8 cellular contexts compared by ENCODE assay signal in genomic region chr3:51434746-51435323, GRCh38. TPM values are rescaled to one million over a fixed set of nuclear protein-coding genes. Genes with fewer than 3 reads are reported as not detected.
DNase-seq lines count a peak whose midpoint lies in the region; ATAC-seq and TF ChIP-seq lines count a peak whose summit lies in the region.

No MANE protein-coding gene starts in this region.

- no peak for TF ChIP-seq EP300 in upper lobe of left lung (IDR thresholded peaks at IDR 0.05)

- no peaks in the 10 kb centered on the region for H3K27me3 Mint-ChIP-seq in nephron (ENCODE audit: low read depth)

- CTCF ChIA-PET in AG04450 (lab: Charles Lee): interaction anchor here (0.5 to 2.6 kb wide), 13 partner anchors 9 to 492 kb away, joined by 3 to 13 read pairs (median 5); partner anchors contain the start of gene DCAF1

- H3K27ac ChIP-seq in AG04450 (ENCODE audit: low read depth, low read length) (no peak overlapping the region), upper lobe of left lung (no peak overlapping the region)

- H3K4me1 Mint-ChIP-seq in nephron: no peaks in the 10 kb centered on the region

- peak; percentile 68 for TF ChIP-seq CTCF in AG04450 (IDR thresholded peaks at IDR 0.05; ENCODE audit: low read depth, low read length)
- peak; percentile 78 for TF ChIP-seq CTCF in GM12875 (IDR thresholded peaks at IDR 0.05; ENCODE audit: borderline replicate concordance, insufficient read depth, low read depth, low read length)
- peak; percentile 43 to 58 (median 54) for TF ChIP-seq CTCF in nephron (IDR thresholded peaks at IDR 0.05; ENCODE audit: unreplicated experiment in 3 of 3)
- TF ChIP-seq CTCF in upper lobe of left lung (IDR thresholded peaks at IDR 0.05): peak in 5 of 6 experiments; percentile 40 to 55 (median 43)

- H3K9me3 ChIP-seq in AG04450 (ENCODE audit: control insufficient read depth, insufficient read depth, low read length) (no peaks in the 10 kb centered on the region; the same call in 1 of the 2 replicates), upper lobe of left lung (no peaks in the 10 kb centered on the region)

- no peaks in the 10 kb centered on the region for H3K9me3 Mint-ChIP-seq in nephron

- peak; percentile 79 for ATAC-seq in esophagus mucosa
- ATAC-seq in upper lobe of left lung (ENCODE audit: low FRiP score in 2 of 2): peak; percentile 73 to 83
- ATAC-seq in HG02588 (IDR thresholded peaks at IDR 0.05; ENCODE audit: unreplicated experiment): no peak

- H3K36me3 Mint-ChIP-seq in nephron (ENCODE audit: low read depth): peaks cover 27% of the 10 kb centered on the region

- DNase-seq in AG04450 (ENCODE audit: low read depth, low spot score) (no peak), NCI-H1694 treated with DMSO at 0.1 percent for 48 hours (lab: John Stamatoyannopoulos, UW) (peak; percentile 11), upper lobe of left lung (peak in 1 of 2 donors; percentile 51)
- peak; percentile 34 for DNase-seq in activated CD4-positive, alpha-beta T cell treated with anti-CD3 and anti-CD28 coated beads, Interleukin-2, amount 50 U/mL, for 1 hour

- no peak overlapping the region for H3K27ac Mint-ChIP-seq in nephron

- H3K27me3 ChIP-seq in AG04450 (ENCODE audit: control insufficient read depth, insufficient read depth, low read length): no peaks in the 10 kb centered on the region
- H3K27me3 ChIP-seq in upper lobe of left lung: no peaks in the 10 kb centered on the region

- H3K4me1 ChIP-seq in upper lobe of left lung: no peaks in the 10 kb centered on the region

- peaks cover 4 to 55% (median 33%) of the 10 kb centered on the region in 4 donors for H3K36me3 ChIP-seq in upper lobe of left lung

- H3K4me3 ChIP-seq in AG04450 (ENCODE audit: low read depth, low read length) (no peak overlapping the region), GM12875 (ENCODE audit: low read depth, low read length) (no peak overlapping the region), upper lobe of left lung (no peak overlapping the region)

- H3K4me3 Mint-ChIP-seq in nephron: no peak overlapping the region

- no peak for TF ChIP-seq POLR2A in upper lobe of left lung (IDR thresholded peaks at IDR 0.05)

- POLR2A ChIA-PET in AG04450 (lab: Yijun Ruan, JAX): no interaction called here

RNA-seq across cellular contexts. Expression of gene RBM15B, which starts 43.8 kb away (rescaled TPM):
- 12.5 and 17.0 TPM in 2 replicates for polyA plus RNA-seq in AG04450 (2011; rRNA removed)
- polyA minus RNA-seq in AG04450 (2011; rRNA and poly(A)+ RNA removed): 21.9 and 25.8 TPM in 2 replicates
- total RNA-seq in esophagus mucosa: 25.1 TPM
- total RNA-seq in upper lobe of left lung: 10 to 100 TPM; 22.0 to 39.8 (median 27.2) TPM

RNA-seq across cellular contexts. Expression of gene MANF, which starts 49.7 kb away (rescaled TPM):
- 58.8 and 79.5 TPM in 2 replicates for polyA plus RNA-seq in AG04450 (2011; rRNA removed)
- polyA minus RNA-seq in AG04450 (2011; rRNA and poly(A)+ RNA removed): 15.5 and 16.5 TPM in 2 replicates
- 80.6 TPM for total RNA-seq in esophagus mucosa
- total RNA-seq in upper lobe of left lung: 100 to 1,000 TPM in 1 of 6 donors, 10 to 100 TPM in 5; 19.0 to 102 (median 54.5) TPM
